In genomic region chr12:132597333-132598283, GRCh38 we compare ENCODE assay signal across 8 cellular contexts. TPM values are rescaled to one million over a fixed set of nuclear protein-coding genes. Genes with fewer than 3 reads are reported as not detected.
DNase-seq lines count a peak whose midpoint lies in the region; ATAC-seq, FAIRE-seq and TF ChIP-seq lines count a peak whose summit lies in the region.

No MANE protein-coding gene starts in this region.

- peak; percentile 17 for DNase-seq in GM04504 (ENCODE audit: low read depth)
- DNase-seq in NCI-H2029 treated with DMSO at 0.1 percent for 48 hours (lab: John Stamatoyannopoulos, UW), result peak; percentile 17
- peak; percentile 31 for DNase-seq in astrocyte (ENCODE audit: low read depth)
- DNase-seq in lung (ENCODE audit: low spot score), result no peak
- DNase-seq in effector CD8-positive, alpha-beta T cell (lab: John Stamatoyannopoulos, UW), result no peak

- H3K4me3 ChIP-seq in astrocyte (ENCODE audit: insufficient read depth, low read depth, low read length) (peak overlapping the region; percentile 43), lung (peak overlapping the region; percentile 1)

- peaks cover 33% of the 10 kb centered on the region for H3K27me3 Mint-ChIP-seq in astrocyte (ENCODE audit: low read depth, unreplicated experiment)

- H3K9me3 ChIP-seq in astrocyte (ENCODE audit: insufficient read depth, low read depth, low read length), result no peaks in the 10 kb centered on the region
- no peaks in the 10 kb centered on the region for H3K9me3 ChIP-seq in lung (ENCODE audit: control insufficient read depth in 2 of 2, insufficient read depth in 1 of 2, low read length in 1 of 2)

- H3K4me2 ChIP-seq in astrocyte (ENCODE audit: low read length), result peak overlapping the region; percentile 89

- peaks cover 4% of the 10 kb centered on the region for H3K9me3 Mint-ChIP-seq in astrocyte (ENCODE audit: unreplicated experiment)

- no peaks in the 10 kb centered on the region for H3K79me2 ChIP-seq in astrocyte (ENCODE audit: insufficient read depth, low read length)

- peak overlapping the region; percentile 57 for H3K9ac ChIP-seq in astrocyte (ENCODE audit: low read length)

- no peak overlapping the region for H3K27ac ChIP-seq in astrocyte (ENCODE audit: low read depth, low read length)
- no peak overlapping the region for H3K27ac ChIP-seq in lung (ENCODE audit: low read depth in 1 of 2, low read length in 1 of 2)

- peaks cover 5% of the 10 kb centered on the region for H3K4me1 ChIP-seq in astrocyte (ENCODE audit: insufficient read depth, low read length)
- H3K4me1 ChIP-seq in lung (ENCODE audit: control insufficient read depth in 2 of 2, insufficient read depth in 2 of 2, low read length in 2 of 2), result peaks cover 0 to 9% of the 10 kb centered on the region in 2 donors

- no peaks in the 10 kb centered on the region for H4K20me1 ChIP-seq in astrocyte (ENCODE audit: insufficient read depth, low read length)

- FAIRE-seq in astrocyte (lab: Jason Lieb, UNC), result no peak

- H3K27ac Mint-ChIP-seq in astrocyte (ENCODE audit: unreplicated experiment), result no peak overlapping the region

- ATAC-seq in lung (ENCODE audit: insufficient read depth, low FRiP score), result no peak
- no peak for ATAC-seq in GM18511 (IDR thresholded peaks at IDR 0.05; ENCODE audit: unreplicated experiment)
- no peak for ATAC-seq in HG03457 (IDR thresholded peaks at IDR 0.05; ENCODE audit: unreplicated experiment)
- no peak for ATAC-seq in GM21786 (IDR thresholded peaks at IDR 0.05; ENCODE audit: unreplicated experiment)

- H2AFZ ChIP-seq in astrocyte (ENCODE audit: low read depth, low read length), result peak overlapping the region; percentile 67

- no peaks in the 10 kb centered on the region for H3K36me3 Mint-ChIP-seq in astrocyte (ENCODE audit: low read depth, unreplicated experiment)

- H3K36me3 ChIP-seq in astrocyte (ENCODE audit: insufficient read depth, low read length), result no peaks in the 10 kb centered on the region
- H3K36me3 ChIP-seq in lung (ENCODE audit: control insufficient read depth in 2 of 2, insufficient read depth in 2 of 2, low read length in 2 of 2), result no peaks in the 10 kb centered on the region

- H3K4me1 Mint-ChIP-seq in astrocyte (ENCODE audit: low read depth, unreplicated experiment), result peaks cover 7% of the 10 kb centered on the region

- WGBS in lung, 2 donors, result 4 to 8% methylated on average over 14 to 39 of the region's 53 CpGs

- H3K4me3 Mint-ChIP-seq in astrocyte (ENCODE audit: unreplicated experiment), result peak overlapping the region; percentile 85

- TF ChIP-seq CTCF in astrocyte (IDR thresholded peaks at IDR 0.05; ENCODE audit: insufficient read depth, low read depth, low read length) (no peak), lung (IDR thresholded peaks at IDR 0.05; ENCODE audit: control extremely low read depth, extremely low read depth) (no peak)

- peaks cover 10% of the 10 kb centered on the region for H3K27me3 ChIP-seq in astrocyte (ENCODE audit: insufficient read depth, low read length)
- no peaks in the 10 kb centered on the region for H3K27me3 ChIP-seq in lung (ENCODE audit: control insufficient read depth, insufficient read depth)

RNA-seq across cellular contexts. Expression of gene LRCOL1, which starts 12.8 kb away (rescaled TPM):
- total RNA-seq in astrocyte, result not detected in 2 replicates
- total RNA-seq in lung, result 1 to 10 TPM; 1.4 to 1.8 TPM
- 1 to 10 TPM in 1 of 2 donors, under 1 TPM in 1; 0.98 to 1.3 TPM for polyA plus RNA-seq in lung

RNA-seq across cellular contexts. Expression of gene P2RX2, which starts 21.0 kb away (rescaled TPM):
- total RNA-seq in astrocyte (not detected in 2 replicates), lung (1 to 10 TPM in 1 of 2 donors, under 1 TPM in 1; 0.25 to 3.4 TPM)
- polyA plus RNA-seq in lung, result 1 to 10 TPM in 1 of 2 donors, under 1 TPM in 1; 0.05 to 1.6 TPM

Comparison
In these comparisons a context has a peak if more than half of its experiments do, and no peak if none do; other contexts are left out.
1. DNase-seq: peak in GM04504 (single experiment), NCI-H2029 treated with DMSO at 0.1 percent for 48 hours (single experiment) and astrocyte (single experiment); none in lung (single experiment) and effector CD8-positive, alpha-beta T cell (single experiment).